ENCODE assay signal across 7 cellular contexts in genomic region chrX:107894038-107894437, GRCh38.
DNase-seq lines count a peak whose midpoint lies in the region; ATAC-seq, FAIRE-seq and TF ChIP-seq lines count a peak whose summit lies in the region.

No MANE protein-coding gene starts in this region.

- TF ChIP-seq CTCF in choroid plexus epithelial cell (conservative IDR thresholded peaks at IDR 0.05; ENCODE audit: low read depth, low read length) (peak; percentile 45), mesothelial cell of epicardium (IDR thresholded peaks at IDR 0.05; ENCODE audit: unreplicated experiment) (peak; percentile 75)

- DNase-seq in DMS 273 treated with DMSO at 0.1 percent for 48 hours (lab: John Stamatoyannopoulos, UW) (peak; percentile 18), HTR-8/SVneo (ENCODE audit: insufficient read length, low spot score) (peak; percentile 8), RPMI8226 (peak; percentile 54), choroid plexus epithelial cell (ENCODE audit: low read depth) (peak; percentile 61), mesothelial cell of epicardium (ENCODE audit: low spot score in 2 of 2, unreplicated experiment in 2 of 2) (no peak)

- H3K9me3 Mint-ChIP-seq in mesothelial cell of epicardium = peaks cover 37% of the 10 kb centered on the region

- peaks cover 15% of the 10 kb centered on the region for H3K36me3 Mint-ChIP-seq in mesothelial cell of epicardium

- no peak overlapping the region for H3K27ac Mint-ChIP-seq in mesothelial cell of epicardium

- no peaks in the 10 kb centered on the region for H3K4me1 Mint-ChIP-seq in mesothelial cell of epicardium

- H3K4me3 ChIP-seq in choroid plexus epithelial cell (ENCODE audit: low read depth, low read length) = no peak overlapping the region

- no peaks in the 10 kb centered on the region for H3K27me3 Mint-ChIP-seq in mesothelial cell of epicardium (ENCODE audit: low read depth)

- H3K4me3 Mint-ChIP-seq in mesothelial cell of epicardium = no peak overlapping the region

- FAIRE-seq in HTR-8/SVneo (lab: Jason Lieb, UNC) = no peak

- peak; percentile 84 for ATAC-seq in GM18870 (IDR thresholded peaks at IDR 0.05; ENCODE audit: unreplicated experiment)
- ATAC-seq in HG03439 (IDR thresholded peaks at IDR 0.05; ENCODE audit: unreplicated experiment) = no peak

Comparison
In these comparisons a context has a peak if more than half of its experiments do, and no peak if none do; other contexts are left out.
1. DNase-seq: peak in DMS 273 treated with DMSO at 0.1 percent for 48 hours (single experiment), HTR-8/SVneo (single experiment), RPMI8226 (single experiment) and choroid plexus epithelial cell (single experiment); none in mesothelial cell of epicardium (0 of 2).